Comparison of ENCODE assay signal across 23 cellular contexts in the genomic region with DNA sequence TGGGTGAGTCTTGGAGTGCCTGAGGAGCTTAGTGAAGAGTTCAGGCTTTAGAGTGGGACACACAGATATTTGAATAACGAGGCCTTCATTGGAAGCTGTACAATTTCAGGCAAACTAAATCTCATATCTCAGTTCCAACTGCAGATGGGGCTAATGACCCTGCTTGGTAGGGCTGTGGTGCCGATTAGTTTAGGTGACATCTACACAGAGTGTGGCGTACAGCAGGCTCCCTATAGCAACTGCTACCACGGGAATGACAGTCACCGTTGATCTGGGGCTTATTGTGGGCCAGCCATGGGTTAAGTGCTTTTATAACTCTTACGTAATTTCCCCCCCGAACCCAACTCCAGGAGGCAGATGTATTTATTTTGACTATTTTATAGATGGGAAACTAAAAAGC.
A peak's percentile ranks its signal among the peaks of the same experiment; 100 is the strongest.
DNase-seq lines count a peak whose midpoint lies in the region; ATAC-seq and TF ChIP-seq lines count a peak whose summit lies in the region.
"Had no signal": no experiment of that assay in that cellular context is flagged by ENCODE, and none has a peak within 500 bp of the region (broad histone marks: within the 10 kb centered on the region; RNA-seq: fewer than 3 reads in every experiment).

No MANE protein-coding gene starts in this region.

- WGBS in SK-N-SH (ENCODE audit: low lambda C conversion rate), result 52% methylated on average over 6 of the region's 7 CpGs

- H3K4me3 ChIP-seq in SK-N-SH (ENCODE audit: low read depth in 2 of 2, low read length in 1 of 2), result no peak overlapping the region
- no peak overlapping the region for H3K4me3 ChIP-seq in left ventricle myocardium inferior
- H3K4me3 ChIP-seq: esophagus squamous epithelium, mucosa of descending colon, Peyer's patch, smooth muscle cell, upper lobe of left lung had no signal

- H3K4me2 ChIP-seq in SK-N-SH, result no peak overlapping the region
- H3K4me2 ChIP-seq: smooth muscle cell had no signal

- no peaks in the 10 kb centered on the region for H3K36me3 Mint-ChIP-seq in activated CD8-positive, alpha-beta T cell treated with anti-CD3 and anti-CD28 coated beads, Interleukin-2, amount 10 ng/mL, durations not matched to agents 7 days and 5 days (ENCODE audit: low read depth)
- H3K36me3 Mint-ChIP-seq: T-cell had no signal

- no peak for TF ChIP-seq EP300 in SK-N-SH (IDR thresholded peaks at IDR 0.05; ENCODE audit: borderline replicate concordance in 1 of 2, low read depth in 1 of 2, low read length in 1 of 2)

- no peak overlapping the region for H3K4me3 Mint-ChIP-seq in activated CD8-positive, alpha-beta T cell treated with anti-CD3 and anti-CD28 coated beads, Interleukin-2, amount 10 ng/mL, durations not matched to agents 7 days and 5 days
- H3K4me3 Mint-ChIP-seq: activated naive CD4-positive, alpha-beta T cell treated with anti-CD3 and anti-CD28 coated beads for 36 hours; T-cell had no signal

- peak; percentile 34 for DNase-seq in DMS53 (lab: John Stamatoyannopoulos, UW)
- DNase-seq in DMS53 treated with DMSO at 0.1 percent for 48 hours (lab: John Stamatoyannopoulos, UW; ENCODE audit: unreplicated experiment), result no peak
- peak; percentile 6 for DNase-seq in LHCN-M2 (ENCODE audit: low read depth)
- DNase-seq in SK-N-SH, result no peak
- no peak for DNase-seq in left ventricle myocardium inferior
- DNase-seq in T-helper 9 cell, result no peak
- DNase-seq in activated CD8-positive, alpha-beta T cell treated with anti-CD3 and anti-CD28 coated beads, Interleukin-2, amount 10 ng/mL, durations not matched to agents 7 days and 5 days, result no peak
- DNase-seq: 8988T; activated CD8-positive, alpha-beta memory T cell treated with anti-CD3 and anti-CD28 coated beads, Interleukin-2, amount 50 U/mL, for 4 hours; activated naive CD4-positive, alpha-beta T cell treated with anti-CD3 and anti-CD28 coated beads for 36 hours; dermis blood vessel endothelial cell; esophagus squamous epithelium; HCEC 1CT; hippocampal formation; mucosa of descending colon; NCI-H510A; occipital lobe; Peyer's patch; stimulated activated naive CD4-positive, alpha-beta T cell; T-cell; upper lobe of left lung had no signal

- TF ChIP-seq CTCF in SK-N-SH (IDR thresholded peaks at IDR 0.05) (0 out of 2 replicates have a peak, but pooled peaks have one; percentile 7), left ventricle myocardium inferior (IDR thresholded peaks at IDR 0.05; ENCODE audit: borderline replicate concordance) (peak; percentile 55)

- H3K9ac ChIP-seq in SK-N-SH, result no peak overlapping the region

- H3K27ac Mint-ChIP-seq in activated CD8-positive, alpha-beta T cell treated with anti-CD3 and anti-CD28 coated beads, Interleukin-2, amount 10 ng/mL, durations not matched to agents 7 days and 5 days, result no peak overlapping the region
- H3K27ac Mint-ChIP-seq: activated naive CD4-positive, alpha-beta T cell treated with anti-CD3 and anti-CD28 coated beads for 36 hours; T-cell had no signal

- H3F3A ChIP-seq in SK-N-SH (replicated peaks; ENCODE audit: insufficient read depth), result no peaks in the 10 kb centered on the region

- intact Hi-C loops in left ventricle myocardium inferior (cut with micrococcal nuclease), result loop anchor here (5.0 kb wide), 1 partner anchor 132 kb away; no protein-coding TSS in a partner anchor

- no peaks in the 10 kb centered on the region for H4K20me1 ChIP-seq in SK-N-SH (ENCODE audit: insufficient read depth)

- CTCF ChIA-PET in SK-N-SH (lab: Yijun Ruan, JAX), result interaction anchor here (0.7 to 6.2 kb wide), 7 partner anchors 21 to 221 kb away, joined by 3 to 54 read pairs (median 3); a partner anchor contains a TSS
- CTCF ChIA-PET in activated CD8-positive, alpha-beta T cell treated with anti-CD3 and anti-CD28 coated beads, Interleukin-2, amount 10 ng/mL, durations not matched to agents 7 days and 5 days (lab: Charles Lee), result interaction anchor here (1.0 to 2.0 kb wide), 3 partner anchors 73 to 132 kb away, joined by 3 to 14 read pairs (median 3); a partner anchor contains a TSS

- 0 out of 2 replicates have a peak, but pooled peaks have one; percentile 19 for TF ChIP-seq RAD21 in SK-N-SH (IDR thresholded peaks at IDR 0.05; ENCODE audit: low read length)

- no peaks in the 10 kb centered on the region for H3K27me3 Mint-ChIP-seq in activated CD8-positive, alpha-beta T cell treated with anti-CD3 and anti-CD28 coated beads, Interleukin-2, amount 10 ng/mL, durations not matched to agents 7 days and 5 days (ENCODE audit: low read depth)
- H3K27me3 Mint-ChIP-seq: T-cell had no signal

- POLR2A ChIA-PET in SK-N-SH (lab: Yijun Ruan, JAX), result no interaction called here
- POLR2A ChIA-PET in activated CD8-positive, alpha-beta T cell treated with anti-CD3 and anti-CD28 coated beads, Interleukin-2, amount 10 ng/mL, durations not matched to agents 7 days and 5 days (lab: Charles Lee), result no interaction called here

- no peak for ATAC-seq in activated CD8-positive, alpha-beta T cell treated with anti-CD3 and anti-CD28 coated beads, Interleukin-2, amount 10 ng/mL, durations not matched to agents 7 days and 5 days
- no peak for ATAC-seq in HG02970 (IDR thresholded peaks at IDR 0.05; ENCODE audit: low FRiP score, unreplicated experiment)
- ATAC-seq: mucosa of descending colon, T-cell had no signal

- H3K4me1 ChIP-seq in SK-N-SH (ENCODE audit: control insufficient read depth in 1 of 2, insufficient read depth in 2 of 2, low read depth in 1 of 2, low read length in 1 of 2) (no peaks in the 10 kb centered on the region), left ventricle myocardium inferior (no peaks in the 10 kb centered on the region)
- H3K4me1 ChIP-seq: esophagus squamous epithelium, Peyer's patch, upper lobe of left lung had no signal

- peaks cover 6% of the 10 kb centered on the region; the same call in 1 of the 2 replicates for H3K27me3 ChIP-seq in SK-N-SH (ENCODE audit: insufficient read depth)
- H3K27me3 ChIP-seq in left ventricle myocardium inferior (ENCODE audit: low read depth), result no peaks in the 10 kb centered on the region
- H3K27me3 ChIP-seq: esophagus squamous epithelium, Peyer's patch, upper lobe of left lung had no signal

- no peak overlapping the region for H2AFZ ChIP-seq in SK-N-SH (ENCODE audit: low read depth)

- no peaks in the 10 kb centered on the region for H3K4me1 Mint-ChIP-seq in activated CD8-positive, alpha-beta T cell treated with anti-CD3 and anti-CD28 coated beads, Interleukin-2, amount 10 ng/mL, durations not matched to agents 7 days and 5 days (ENCODE audit: low read depth)

- H3K27ac ChIP-seq in SK-N-SH (ENCODE audit: low read depth in 2 of 2, low read length in 1 of 2) (no peak overlapping the region), left ventricle myocardium inferior (replicated peaks) (no peak overlapping the region)
- H3K27ac ChIP-seq: esophagus squamous epithelium, Peyer's patch, upper lobe of left lung had no signal

- H3K9me3 ChIP-seq in SK-N-SH, result no peaks in the 10 kb centered on the region
- H3K9me3 ChIP-seq in left ventricle myocardium inferior (replicated peaks), result no peaks in the 10 kb centered on the region
- H3K9me3 ChIP-seq: esophagus squamous epithelium, mucosa of descending colon, Peyer's patch, upper lobe of left lung had no signal

- no peaks in the 10 kb centered on the region for H3K79me2 ChIP-seq in SK-N-SH (ENCODE audit: insufficient read depth)

- H3K36me3 ChIP-seq in SK-N-SH (replicated peaks in 1 of 2; ENCODE audit: control insufficient read depth in 1 of 2, insufficient read depth in 2 of 2, low read length in 1 of 2) (no peaks in the 10 kb centered on the region), left ventricle myocardium inferior (no peaks in the 10 kb centered on the region)
- H3K36me3 ChIP-seq: Peyer's patch, upper lobe of left lung had no signal

- H3K9me2 ChIP-seq in SK-N-SH, result no peaks in the 10 kb centered on the region

- no peaks in the 10 kb centered on the region for H3K9me3 Mint-ChIP-seq in activated CD8-positive, alpha-beta T cell treated with anti-CD3 and anti-CD28 coated beads, Interleukin-2, amount 10 ng/mL, durations not matched to agents 7 days and 5 days (ENCODE audit: insufficient read depth)
- H3K9me3 Mint-ChIP-seq: activated naive CD4-positive, alpha-beta T cell treated with anti-CD3 and anti-CD28 coated beads for 36 hours; T-cell had no signal

TF ChIP-seq in SK-N-SH, 30 proteins besides CTCF, POLR2A, EP300 and RAD21:
- no peak for TF ChIP-seq FOSL2 (IDR thresholded peaks at IDR 0.05; ENCODE audit: borderline replicate concordance, low read depth)
- no peak for TF ChIP-seq CHD2 (IDR thresholded peaks at IDR 0.05; ENCODE audit: low read length, partially characterized antibody)
- no peak for TF ChIP-seq MEF2A (IDR thresholded peaks at IDR 0.05; ENCODE audit: borderline replicate concordance, low read depth)
- no peak for TF ChIP-seq EZH2phosphoT487 (IDR thresholded peaks at IDR 0.05; ENCODE audit: borderline replicate concordance, low read depth)
- TF ChIP-seq ELF1 (IDR thresholded peaks at IDR 0.05), result no peak
- TF ChIP-seq, protein P1, sequence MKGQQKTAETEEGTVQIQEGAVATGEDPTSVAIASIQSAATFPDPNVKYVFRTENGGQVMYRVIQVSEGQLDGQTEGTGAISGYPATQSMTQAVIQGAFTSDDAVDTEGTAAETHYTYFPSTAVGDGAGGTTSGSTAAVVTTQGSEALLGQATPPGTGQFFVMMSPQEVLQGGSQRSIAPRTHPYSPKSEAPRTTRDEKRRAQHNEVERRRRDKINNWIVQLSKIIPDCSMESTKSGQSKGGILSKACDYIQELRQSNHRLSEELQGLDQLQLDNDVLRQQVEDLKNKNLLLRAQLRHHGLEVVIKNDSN (IDR thresholded peaks at IDR 0.05; ENCODE audit: borderline replicate concordance, low read depth), result no peak
- TF ChIP-seq SIN3A (IDR thresholded peaks at IDR 0.05; ENCODE audit: borderline replicate concordance, low read depth, low read length), result no peak
- no peak for TF ChIP-seq GABPA (IDR thresholded peaks at IDR 0.05; ENCODE audit: low read depth)
- no peak for TF ChIP-seq NFIC (IDR thresholded peaks at IDR 0.05; ENCODE audit: borderline replicate concordance)
- no peak for TF ChIP-seq MXI1 (IDR thresholded peaks at IDR 0.05; ENCODE audit: low read depth, low read length)
- TF ChIP-seq, protein P2, sequence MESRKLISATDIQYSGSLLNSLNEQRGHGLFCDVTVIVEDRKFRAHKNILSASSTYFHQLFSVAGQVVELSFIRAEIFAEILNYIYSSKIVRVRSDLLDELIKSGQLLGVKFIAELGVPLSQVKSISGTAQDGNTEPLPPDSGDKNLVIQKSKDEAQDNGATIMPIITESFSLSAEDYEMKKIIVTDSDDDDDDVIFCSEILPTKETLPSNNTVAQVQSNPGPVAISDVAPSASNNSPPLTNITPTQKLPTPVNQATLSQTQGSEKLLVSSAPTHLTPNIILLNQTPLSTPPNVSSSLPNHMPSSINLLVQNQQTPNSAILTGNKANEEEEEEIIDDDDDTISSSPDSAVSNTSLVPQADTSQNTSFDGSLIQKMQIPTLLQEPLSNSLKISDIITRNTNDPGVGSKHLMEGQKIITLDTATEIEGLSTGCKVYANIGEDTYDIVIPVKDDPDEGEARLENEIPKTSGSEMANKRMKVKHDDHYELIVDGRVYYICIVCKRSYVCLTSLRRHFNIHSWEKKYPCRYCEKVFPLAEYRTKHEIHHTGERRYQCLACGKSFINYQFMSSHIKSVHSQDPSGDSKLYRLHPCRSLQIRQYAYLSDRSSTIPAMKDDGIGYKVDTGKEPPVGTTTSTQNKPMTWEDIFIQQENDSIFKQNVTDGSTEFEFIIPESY (IDR thresholded peaks at IDR 0.05; ENCODE audit: borderline replicate concordance, low read depth), result no peak

Comparison
In these comparisons a context has a peak if more than half of its experiments do, and no peak if none do; other contexts are left out.
1. DNase-seq: peak in DMS53 (single experiment) and LHCN-M2 (single experiment); none in DMS53 treated with DMSO at 0.1 percent for 48 hours (single experiment), SK-N-SH (single experiment), left ventricle myocardium inferior (single experiment), T-helper 9 cell (single experiment) and activated CD8-positive, alpha-beta T cell treated with anti-CD3 and anti-CD28 coated beads, Interleukin-2, amount 10 ng/mL, durations not matched to agents 7 days and 5 days (single experiment).